Comparison of ENCODE assay signal across 22 cellular contexts in the genomic region with DNA sequence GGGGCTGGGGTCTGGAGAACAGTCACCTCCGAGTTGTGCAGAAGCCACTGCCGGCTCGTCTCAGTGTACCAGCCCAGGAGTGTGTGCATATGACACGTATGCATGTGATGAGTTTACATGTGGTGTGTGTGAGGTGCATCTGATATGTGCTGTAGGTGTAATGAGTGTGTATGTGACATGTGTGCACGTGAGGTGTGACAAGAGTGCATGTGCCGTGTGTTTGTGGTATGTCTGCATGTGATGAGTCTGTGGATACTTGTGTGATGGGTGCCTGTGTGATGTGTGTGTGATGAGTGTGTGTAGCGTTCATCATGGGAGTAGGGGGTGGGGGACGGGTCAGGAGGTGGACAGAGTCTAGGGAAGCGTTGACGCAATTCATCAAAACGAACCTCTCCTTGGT. TPM values are rescaled to one million over a fixed set of nuclear protein-coding genes. Genes with fewer than 3 reads are reported as not detected.
"Had no signal": no experiment of that assay in that cellular context is flagged by ENCODE, and none has a peak within 500 bp of the region (broad histone marks: within the 10 kb centered on the region; RNA-seq: fewer than 3 reads in every experiment).

No MANE protein-coding gene starts in this region.

- H3K27me3 ChIP-seq: hepatocyte, uterus had no signal

- H3K4me2 ChIP-seq: hepatocyte had no signal

- FAIRE-seq: small intestine had no signal

- H3K27ac ChIP-seq: coronary artery, hepatocyte, uterus had no signal

- H3K36me3 ChIP-seq: uterus had no signal

- ATAC-seq: naive thymus-derived CD8-positive, alpha-beta T cell had no signal

- H3K9me3 ChIP-seq: uterus had no signal

- DNase-seq: effector CD4-positive, alpha-beta T cell; endodermal cell; foreskin melanocyte; kidney glomerular epithelial cell; mammary epithelial cell; naive thymus-derived CD8-positive, alpha-beta T cell; stimulated activated CD4-positive, alpha-beta T cell treated with anti-CD3 and anti-CD28 coated beads, Interleukin-12 subunit alpha, Interleukin-12 subunit beta, amount 100 ng/mL, for 4 hours; stimulated activated naive CD4-positive, alpha-beta T cell; trophoblast cell; uterus had no signal

- H3K4me1 ChIP-seq: uterus had no signal

- H3K4me3 ChIP-seq: coronary artery, hepatocyte, uterus had no signal

- H2AFZ ChIP-seq: hepatocyte had no signal

RNA-seq across cellular contexts. Expression of a gene that starts 12.8 kb away (rescaled TPM):
- total RNA-seq: dermis microvascular lymphatic vessel endothelial cell; endodermal cell; hepatocyte; left lobe of liver; lower leg skin; mammary epithelial cell; mesenteric fat pad; mononuclear cell; naive thymus-derived CD8-positive, alpha-beta T cell; osteocyte; pulmonary artery endothelial cell; uterus had no signal
- polyA plus RNA-seq: esophagus; mammary epithelial cell; naive thymus-derived CD8-positive, alpha-beta T cell; neural cell had no signal
